ENCODE assay signal across 17 cellular contexts in genomic region chr1:37850352-37850955, GRCh38. TPM values are rescaled to one million over a fixed set of nuclear protein-coding genes. Genes with fewer than 3 reads are reported as not detected.
DNase-seq lines count a peak whose midpoint lies in the region; ATAC-seq and TF ChIP-seq lines count a peak whose summit lies in the region.
"Had no signal": no experiment of that assay in that cellular context is flagged by ENCODE, and none has a peak within 500 bp of the region (broad histone marks: within the 10 kb centered on the region; RNA-seq: fewer than 3 reads in every experiment).

No MANE protein-coding gene starts in this region.

- intact Hi-C loops in esophagus muscularis mucosa (cut with DNase I) = no loop called here

- no peak for TF ChIP-seq CTCF in RWPE1 (conservative IDR thresholded peaks at IDR 0.05; ENCODE audit: low read depth)
- no peak for TF ChIP-seq CTCF in fibroblast of mammary gland (conservative IDR thresholded peaks at IDR 0.05; ENCODE audit: control insufficient read depth, insufficient read depth, low read depth, low read length)
- no peak for TF ChIP-seq CTCF in upper lobe of left lung (IDR thresholded peaks at IDR 0.05)
- TF ChIP-seq CTCF in esophagus muscularis mucosa (IDR thresholded peaks at IDR 0.05) = no peak

- no peak for ATAC-seq in upper lobe of left lung (ENCODE audit: low FRiP score in 2 of 2)
- ATAC-seq: activated CD4-positive, CD25-positive, alpha-beta regulatory T cell treated with anti-CD3 and anti-CD28 coated beads, Interleukin-2, amount 50 U/mL, for 24 hours; gastrocnemius medialis; pancreas had no signal

- H3K9me3 ChIP-seq in upper lobe of left lung (no peaks in the 10 kb centered on the region), esophagus muscularis mucosa (no peaks in the 10 kb centered on the region)
- H3K9me3 ChIP-seq: gastrocnemius medialis, pancreas, SJCRH30, thoracic aorta had no signal

- DNase-seq in HPDE6-E6E7 (ENCODE audit: extremely low spot score) (peak; percentile 36), RWPE1 (ENCODE audit: low spot score) (peak; percentile 25), fibroblast of mammary gland (ENCODE audit: low read depth) (peak; percentile 23), upper lobe of left lung (no peak), AG08395 (ENCODE audit: low spot score) (no peak), esophagus muscularis mucosa (ENCODE audit: extremely low spot score) (no peak)
- no peak for DNase-seq in activated CD8-positive, alpha-beta memory T cell treated with anti-CD3 and anti-CD28 coated beads, Interleukin-2, amount 50 U/mL, for 4 hours
- DNase-seq: CD4-positive, alpha-beta memory T cell; effector memory CD4-positive, alpha-beta T cell; gastrocnemius medialis; NCI-H1930; NCI-H446; pancreas; SJCRH30; small intestine had no signal

- H3K27me3 ChIP-seq in upper lobe of left lung (no peaks in the 10 kb centered on the region), esophagus muscularis mucosa (no peaks in the 10 kb centered on the region)
- H3K27me3 ChIP-seq: gastrocnemius medialis, pancreas, SJCRH30 had no signal

- TF ChIP-seq EP300 in upper lobe of left lung (IDR thresholded peaks at IDR 0.05) (no peak), esophagus muscularis mucosa (IDR thresholded peaks at IDR 0.05) (no peak)

- no peak overlapping the region for H3K4me3 ChIP-seq in fibroblast of mammary gland (ENCODE audit: control insufficient read depth, low read depth, low read length)
- no peak overlapping the region for H3K4me3 ChIP-seq in upper lobe of left lung
- no peak overlapping the region for H3K4me3 ChIP-seq in esophagus muscularis mucosa
- H3K4me3 ChIP-seq: gastrocnemius medialis, pancreas, SJCRH30, thoracic aorta had no signal

- H3K36me3 ChIP-seq in upper lobe of left lung (peaks cover 0 to 28% (median 5%) of the 10 kb centered on the region in 4 donors), esophagus muscularis mucosa (peaks cover 3 to 21% (median 12%) of the 10 kb centered on the region in 4 donors)
- H3K36me3 ChIP-seq: gastrocnemius medialis, pancreas, thoracic aorta had no signal

- no peak for TF ChIP-seq POLR2A in upper lobe of left lung (IDR thresholded peaks at IDR 0.05)
- TF ChIP-seq POLR2A in esophagus muscularis mucosa (IDR thresholded peaks at IDR 0.05; ENCODE audit: low read depth) = no peak

- POLR2A ChIA-PET in RWPE1 (lab: Yijun Ruan, JAX; ENCODE audit: low non-redundant PET) = interaction anchor here (0.6 kb wide), 1 partner anchor 13 kb away, joined by 3 read pairs; no protein-coding TSS in a partner anchor

- H3K27ac ChIP-seq in RWPE1 (no peak overlapping the region), upper lobe of left lung (peak overlapping the region; percentile 48 to 73 (median 56)), esophagus muscularis mucosa (replicated peaks in 1 of 4) (no peak overlapping the region)
- H3K27ac ChIP-seq: pancreas, SJCRH30, thoracic aorta had no signal

- 71 to 76% methylated on average over 6 of the region's 6 CpGs for WGBS in upper lobe of left lung, 2 donors
- WGBS in esophagus muscularis mucosa = 83% methylated on average over 6 of the region's 6 CpGs

- CTCF ChIA-PET in RWPE1 (lab: Yijun Ruan, JAX) = interaction anchor here (2.2 kb wide), 1 partner anchor 10 kb away, joined by 9 read pairs; the partner anchor contains the start of gene MTF1

- H3K4me1 ChIP-seq in upper lobe of left lung = peaks cover 35 to 79% (median 58%) of the 10 kb centered on the region in 4 donors
- H3K4me1 ChIP-seq in esophagus muscularis mucosa = peaks cover 29 to 74% (median 49%) of the 10 kb centered on the region in 4 donors
- H3K4me1 ChIP-seq: SJCRH30 had no signal

RNA-seq across cellular contexts. Expression of gene MTF1, which starts 8.9 kb away (rescaled TPM):
- 10 to 100 TPM in 3 of 6 donors, 1 to 10 TPM in 3; 5.2 to 27.4 (median 8.7) TPM for total RNA-seq in upper lobe of left lung
- total RNA-seq in esophagus muscularis mucosa = 1 to 10 TPM; 4.0 to 7.4 (median 6.7) TPM

RNA-seq across cellular contexts. Expression of gene YRDC, which starts 42.4 kb away (rescaled TPM):
- 10 to 100 TPM in 4 of 6 donors, 1 to 10 TPM in 2; 4.2 to 22.2 (median 13.3) TPM for total RNA-seq in upper lobe of left lung
- total RNA-seq in esophagus muscularis mucosa = 10 to 100 TPM; 10.8 to 19.1 (median 14.3) TPM

RNA-seq across cellular contexts. Expression of gene C1orf122, which starts 42.9 kb away (rescaled TPM):
- 10 to 100 TPM; 30.0 to 90.1 (median 39.9) TPM for total RNA-seq in upper lobe of left lung
- total RNA-seq in esophagus muscularis mucosa = 100 to 1,000 TPM in 1 of 4 donors, 10 to 100 TPM in 3; 69.9 to 103 (median 94.3) TPM

RNA-seq across cellular contexts. Expression of gene MANEAL, which starts 56.8 kb away (rescaled TPM):
- total RNA-seq in upper lobe of left lung (1 to 10 TPM; 2.8 to 8.1 (median 5.2) TPM), esophagus muscularis mucosa (1 to 10 TPM; 1.2 to 3.3 (median 1.5) TPM)

Comparison
In these comparisons a context has a peak if more than half of its experiments do, and no peak if none do; other contexts are left out.
1. DNase-seq: peak in HPDE6-E6E7 (single experiment), RWPE1 (single experiment) and fibroblast of mammary gland (single experiment); none in upper lobe of left lung (0 of 2), AG08395 (single experiment), activated CD8-positive, alpha-beta memory T cell treated with anti-CD3 and anti-CD28 coated beads, Interleukin-2, amount 50 U/mL, for 4 hours (single experiment) and esophagus muscularis mucosa (single experiment).
2. H3K27ac ChIP-seq: peak in upper lobe of left lung (4 of 4); none in RWPE1 (single experiment) and esophagus muscularis mucosa (0 of 4).